In the genomic region with DNA sequence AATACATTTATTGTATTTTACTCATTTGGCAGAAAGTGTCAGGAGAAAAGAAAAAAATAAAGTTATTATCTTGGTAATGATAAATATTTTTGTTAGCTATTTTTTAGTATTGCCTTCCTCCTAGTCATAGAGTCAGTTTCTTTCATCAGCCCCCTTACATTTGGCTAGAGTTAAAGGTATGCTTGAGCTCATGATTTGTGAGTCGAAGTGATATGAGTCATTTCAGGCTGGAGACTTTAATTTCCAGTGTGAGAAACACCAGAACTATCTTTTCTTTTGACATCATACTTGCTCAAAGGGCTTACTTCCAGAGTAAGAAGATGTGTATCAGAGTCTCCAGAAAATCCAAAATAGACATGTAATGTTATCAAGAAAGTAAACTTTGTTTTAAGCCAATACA, we compare ENCODE assay signal across 14 cellular contexts.
DNase-seq lines count a peak whose midpoint lies in the region; FAIRE-seq and TF ChIP-seq lines count a peak whose summit lies in the region.
"Had no signal": no experiment of that assay in that cellular context is flagged by ENCODE, and none has a peak within 500 bp of the region (broad histone marks: within the 10 kb centered on the region; RNA-seq: fewer than 3 reads in every experiment).

No MANE protein-coding gene starts in this region.

- intact Hi-C loops in CD14-positive monocyte (cut with micrococcal nuclease): no loop called here

- H3K36me3 Mint-ChIP-seq in CD14-positive monocyte: no peaks in the 10 kb centered on the region

- peaks cover 0 to 14% (median 6%) of the 10 kb centered on the region in 7 donors for H3K9me3 Mint-ChIP-seq in CD14-positive monocyte

- no peak overlapping the region for H3K4me3 Mint-ChIP-seq in CD14-positive monocyte

- FAIRE-seq in bronchial epithelial cell (lab: Jason Lieb, UNC): no peak

- no peaks in the 10 kb centered on the region for H3K27me3 Mint-ChIP-seq in CD14-positive monocyte (ENCODE audit: low read depth in 3 of 3)

- H3K4me3 ChIP-seq in bronchial epithelial cell (ENCODE audit: low read depth, low read length) (no peak overlapping the region), fibroblast of the aortic adventitia (ENCODE audit: low read depth, low read length) (no peak overlapping the region)
- H3K4me3 ChIP-seq: PC-9 had no signal

- H3K36me3 ChIP-seq in bronchial epithelial cell (ENCODE audit: control insufficient read depth, insufficient read depth, low read length): no peaks in the 10 kb centered on the region

- DNase-seq in HT1080 (ENCODE audit: low read depth) (peak; percentile 42), bronchial epithelial cell (ENCODE audit: low read depth) (peak; percentile 37), fibroblast of the aortic adventitia (ENCODE audit: low read depth) (peak; percentile 83), stromal cell of bone marrow (ENCODE audit: low read depth) (peak; percentile 38), CD14-positive monocyte (ENCODE audit: low spot score) (no peak)
- no peak for DNase-seq in stimulated activated CD4-positive, alpha-beta T cell treated with anti-CD3 and anti-CD28 coated beads, Interleukin-15, amount 100 ng/mL, for 24 hours
- DNase-seq in stimulated activated CD4-positive, alpha-beta T cell treated with anti-CD3 and anti-CD28 coated beads, Interleukin-1b, Interleukin-23, amount 100 ng/mL, for 48 hours: no peak
- DNase-seq: Karpas-422, NCI-H1105 treated with DMSO at 0.1 percent for 48 hours, NCI-H187, NCI-H446, NCI-H748 treated with DMSO at 0.1 percent for 48 hours, PC-9, Right ventricle myocardium superior had no signal

- no peaks in the 10 kb centered on the region for H3K27me3 ChIP-seq in bronchial epithelial cell (ENCODE audit: control insufficient read depth, insufficient read depth, low read length)

- TF ChIP-seq CTCF in bronchial epithelial cell (IDR thresholded peaks at IDR 0.05; ENCODE audit: insufficient read depth, low read length, severe bottlenecking) (no peak), fibroblast of the aortic adventitia (IDR thresholded peaks at IDR 0.05; ENCODE audit: insufficient read depth, low read length) (no peak), CD14-positive monocyte (IDR thresholded peaks at IDR 0.05) (no peak)

- no peaks in the 10 kb centered on the region for H3K4me1 Mint-ChIP-seq in CD14-positive monocyte

- no peak overlapping the region for H3K27ac Mint-ChIP-seq in CD14-positive monocyte

Comparison
In these comparisons a context has a peak if more than half of its experiments do, and no peak if none do; other contexts are left out.
1. DNase-seq: peak in HT1080 (single experiment), bronchial epithelial cell (single experiment), fibroblast of the aortic adventitia (single experiment) and stromal cell of bone marrow (single experiment); none in stimulated activated CD4-positive, alpha-beta T cell treated with anti-CD3 and anti-CD28 coated beads, Interleukin-15, amount 100 ng/mL, for 24 hours (single experiment), CD14-positive monocyte (single experiment) and stimulated activated CD4-positive, alpha-beta T cell treated with anti-CD3 and anti-CD28 coated beads, Interleukin-1b, Interleukin-23, amount 100 ng/mL, for 48 hours (single experiment).